ENCODE assay signal across 1 cellular context in genomic region chr16:30659507-30660423, GRCh38.
A peak's percentile ranks its signal among the peaks of the same experiment; 100 is the strongest.
TF ChIP-seq lines count a peak whose summit lies in the region.

No MANE protein-coding gene starts in this region.

TF ChIP-seq in IMR-90, 13 proteins besides CTCF, POLR2A, EP300 and RAD21 (continued from another document):
- TF ChIP-seq CEBPB (IDR thresholded peaks at IDR 0.05; ENCODE audit: low read depth, low read length) (no peak), MAZ (IDR thresholded peaks at IDR 0.05; ENCODE audit: borderline replicate concordance, low read depth, low read length) (peak; percentile 7; the same call in 1 of the 2 replicates)
- TF ChIP-seq, protein P1, sequence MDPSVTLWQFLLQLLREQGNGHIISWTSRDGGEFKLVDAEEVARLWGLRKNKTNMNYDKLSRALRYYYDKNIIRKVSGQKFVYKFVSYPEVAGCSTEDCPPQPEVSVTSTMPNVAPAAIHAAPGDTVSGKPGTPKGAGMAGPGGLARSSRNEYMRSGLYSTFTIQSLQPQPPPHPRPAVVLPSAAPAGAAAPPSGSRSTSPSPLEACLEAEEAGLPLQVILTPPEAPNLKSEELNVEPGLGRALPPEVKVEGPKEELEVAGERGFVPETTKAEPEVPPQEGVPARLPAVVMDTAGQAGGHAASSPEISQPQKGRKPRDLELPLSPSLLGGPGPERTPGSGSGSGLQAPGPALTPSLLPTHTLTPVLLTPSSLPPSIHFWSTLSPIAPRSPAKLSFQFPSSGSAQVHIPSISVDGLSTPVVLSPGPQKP (IDR thresholded peaks at IDR 0.05; ENCODE audit: borderline replicate concordance, low read depth, low read length): no peak
